13 cellular contexts compared by ENCODE assay signal in genomic region chr12:51533799-51534198, GRCh38. TPM values are rescaled to one million over a fixed set of nuclear protein-coding genes. Genes with fewer than 3 reads are reported as not detected.
DNase-seq lines count a peak whose midpoint lies in the region; ATAC-seq, FAIRE-seq and TF ChIP-seq lines count a peak whose summit lies in the region.
"Had no signal": no experiment of that assay in that cellular context is flagged by ENCODE, and none has a peak within 500 bp of the region (broad histone marks: within the 10 kb centered on the region; RNA-seq: fewer than 3 reads in every experiment).

No MANE protein-coding gene starts in this region.

- no peaks in the 10 kb centered on the region for H3K9me3 Mint-ChIP-seq in activated CD4-positive, alpha-beta memory T cell treated with anti-CD3 and anti-CD28 coated beads, Interleukin-2, amount 10 ng/mL, durations not matched to agents 7 days and 5 days
- no peaks in the 10 kb centered on the region for H3K9me3 Mint-ChIP-seq in activated naive CD8-positive, alpha-beta T cell treated with anti-CD3 and anti-CD28 coated beads for 36 hours
- H3K9me3 Mint-ChIP-seq: activated naive CD4-positive, alpha-beta T cell treated with anti-CD3 and anti-CD28 coated beads for 36 hours had no signal

- CTCF ChIA-PET in A549 (lab: Yijun Ruan, JAX): interaction anchor here (0.7 to 16.3 kb wide), 7 partner anchors 43 to 913 kb away, joined by 3 to 245 read pairs (median 6); partner anchors contain the start of gene SLC4A8
- CTCF ChIA-PET in activated CD4-positive, alpha-beta memory T cell treated with anti-CD3 and anti-CD28 coated beads, Interleukin-2, amount 10 ng/mL, durations not matched to agents 7 days and 5 days (lab: Charles Lee): interaction anchor here (3.0 to 8.5 kb wide), 2 partner anchors 11 to 109 kb away, joined by 19 to 192 read pairs; partner anchors contain the start of gene SLC4A8

- TF ChIP-seq CTCF in A549 (IDR thresholded peaks at IDR 0.05): peak; percentile 29; the same call in 2 of the 3 replicates
- peak; percentile 28 for TF ChIP-seq CTCF in fibroblast of pulmonary artery (IDR thresholded peaks at IDR 0.05; ENCODE audit: low read length, missing control alignments)

- H4K20me1 ChIP-seq in GM23248 (ENCODE audit: insufficient read depth): no peaks in the 10 kb centered on the region

- H3K9me3 ChIP-seq in A549 (no peaks in the 10 kb centered on the region), GM23248 (ENCODE audit: low read depth) (no peaks in the 10 kb centered on the region)

- no peaks in the 10 kb centered on the region for H3K27me3 ChIP-seq in GM23248 (replicated peaks; ENCODE audit: insufficient read depth)

- no peak overlapping the region for H2AFZ ChIP-seq in GM23248

- no peaks in the 10 kb centered on the region for H3K9me2 ChIP-seq in GM23248 (ENCODE audit: insufficient read depth)

- DNase-seq in A549 (ENCODE audit: low read depth in 1 of 2, low spot score in 1 of 2) (peak in 1 of 2 experiments; percentile 46), GM23248 (peak; percentile 43), OCI-M1 (lab: John Stamatoyannopoulos, UW) (peak; percentile 14), fibroblast of pulmonary artery (ENCODE audit: low read depth) (peak; percentile 42), NCI-H187 treated with DMSO at 0.1 percent for 48 hours (lab: John Stamatoyannopoulos, UW) (no peak)
- DNase-seq in activated CD4-positive, alpha-beta memory T cell treated with anti-CD3 and anti-CD28 coated beads, Interleukin-2, amount 10 ng/mL, durations not matched to agents 7 days and 5 days: no peak
- no peak for DNase-seq in activated effector memory CD4-positive, alpha-beta T cell treated with anti-CD3 and anti-CD28 coated beads, Interleukin-2, amount 50 U/mL, for 16 hours
- DNase-seq in activated naive CD8-positive, alpha-beta T cell treated with anti-CD3 and anti-CD28 coated beads for 36 hours: no peak
- DNase-seq: activated CD4-positive, alpha-beta T cell treated with anti-CD3 and anti-CD28 coated beads, Interleukin-2, amount 50 U/mL, for 1 hour; activated naive CD4-positive, alpha-beta T cell treated with anti-CD3 and anti-CD28 coated beads for 36 hours; occipital lobe; stimulated activated naive CD4-positive, alpha-beta T cell treated with Interleukin-2 at 50 U/mL for 16 hours had no signal

- peaks cover 6% of the 10 kb centered on the region for H3K4me1 Mint-ChIP-seq in activated CD4-positive, alpha-beta memory T cell treated with anti-CD3 and anti-CD28 coated beads, Interleukin-2, amount 10 ng/mL, durations not matched to agents 7 days and 5 days
- H3K4me1 Mint-ChIP-seq in activated naive CD8-positive, alpha-beta T cell treated with anti-CD3 and anti-CD28 coated beads for 36 hours: peaks cover 5% of the 10 kb centered on the region

- no peak overlapping the region for H3K9ac ChIP-seq in GM23248

- 4% methylated on average over 1 of the region's 1 CpG for WGBS in A549 (ENCODE audit: missing lambda C conversion rate)
- WGBS in GM23248 (ENCODE audit: low coverage in 1 of 2, low lambda C conversion rate in 2 of 2, missing lambda C conversion rate in 2 of 2), 2 experiments: 3% methylated on average over 1 of the region's 1 CpG

- ATAC-seq in A549: peak in 1 of 2 experiments; percentile 10; a peak in 1 of 6 replicates
- ATAC-seq: GM12878 had no signal

- H3K4me2 ChIP-seq in A549 (no peak overlapping the region), GM23248 (ENCODE audit: unreplicated experiment) (peak overlapping the region; percentile 48)

- peak; percentile 38 to 59; a peak in 4 of 5 replicates for TF ChIP-seq RAD21 in A549 (conservative IDR thresholded peaks at IDR 0.05 in 1 of 2, IDR thresholded peaks at IDR 0.05 in 1 of 2)

- in situ Hi-C loops in GM23248 (cut with MboI): no loop called here

- no peak for TF ChIP-seq EP300 in A549 (IDR thresholded peaks at IDR 0.05)

- no peak for TF ChIP-seq POLR2A in A549 (IDR thresholded peaks at IDR 0.05; ENCODE audit: low read length)

- H3K79me2 ChIP-seq in GM23248 (ENCODE audit: insufficient read depth): no peaks in the 10 kb centered on the region

- no peaks in the 10 kb centered on the region for H3K36me3 Mint-ChIP-seq in activated CD4-positive, alpha-beta memory T cell treated with anti-CD3 and anti-CD28 coated beads, Interleukin-2, amount 10 ng/mL, durations not matched to agents 7 days and 5 days (ENCODE audit: low read depth)
- H3K36me3 Mint-ChIP-seq in activated naive CD8-positive, alpha-beta T cell treated with anti-CD3 and anti-CD28 coated beads for 36 hours: no peaks in the 10 kb centered on the region

- no peak for FAIRE-seq in A549 (lab: Jason Lieb, UNC)
- FAIRE-seq: GM12878 had no signal

- POLR2A ChIA-PET in A549 (lab: Yijun Ruan, JAX): no interaction called here
- POLR2A ChIA-PET in activated CD4-positive, alpha-beta memory T cell treated with anti-CD3 and anti-CD28 coated beads, Interleukin-2, amount 10 ng/mL, durations not matched to agents 7 days and 5 days (lab: Charles Lee): no interaction called here

- H3K4me1 ChIP-seq in A549: peaks cover 19% of the 10 kb centered on the region; the same call in 2 of the 3 replicates
- H3K4me1 ChIP-seq in GM23248 (ENCODE audit: insufficient read depth): peaks cover 23% of the 10 kb centered on the region

- peaks cover 29% of the 10 kb centered on the region for H3K27me3 Mint-ChIP-seq in activated CD4-positive, alpha-beta memory T cell treated with anti-CD3 and anti-CD28 coated beads, Interleukin-2, amount 10 ng/mL, durations not matched to agents 7 days and 5 days
- peaks cover 14% of the 10 kb centered on the region for H3K27me3 Mint-ChIP-seq in activated naive CD8-positive, alpha-beta T cell treated with anti-CD3 and anti-CD28 coated beads for 36 hours

- H3K27ac ChIP-seq in A549: no peak overlapping the region
- H3K27ac ChIP-seq in GM23248: no peak overlapping the region

- H3K4me3 ChIP-seq in A549: no peak overlapping the region
- no peak overlapping the region for H3K4me3 ChIP-seq in GM23248
- no peak overlapping the region for H3K4me3 ChIP-seq in fibroblast of pulmonary artery (replicated peaks; ENCODE audit: low read depth, low read length)
- H3K4me3 ChIP-seq: GM12878 had no signal

- H3K36me3 ChIP-seq in GM23248 (ENCODE audit: low read depth): no peaks in the 10 kb centered on the region

- no peak overlapping the region for H3K27ac Mint-ChIP-seq in activated CD4-positive, alpha-beta memory T cell treated with anti-CD3 and anti-CD28 coated beads, Interleukin-2, amount 10 ng/mL, durations not matched to agents 7 days and 5 days
- H3K27ac Mint-ChIP-seq in activated naive CD8-positive, alpha-beta T cell treated with anti-CD3 and anti-CD28 coated beads for 36 hours: no peak overlapping the region
- H3K27ac Mint-ChIP-seq: activated naive CD4-positive, alpha-beta T cell treated with anti-CD3 and anti-CD28 coated beads for 36 hours had no signal

- peaks cover 11% of the 10 kb centered on the region; the same call in 1 of the 2 replicates for H3F3A ChIP-seq in GM23248 (ENCODE audit: insufficient read depth)

- no peak overlapping the region for H3K4me3 Mint-ChIP-seq in activated CD4-positive, alpha-beta memory T cell treated with anti-CD3 and anti-CD28 coated beads, Interleukin-2, amount 10 ng/mL, durations not matched to agents 7 days and 5 days
- no peak overlapping the region for H3K4me3 Mint-ChIP-seq in activated naive CD8-positive, alpha-beta T cell treated with anti-CD3 and anti-CD28 coated beads for 36 hours
- H3K4me3 Mint-ChIP-seq: activated naive CD4-positive, alpha-beta T cell treated with anti-CD3 and anti-CD28 coated beads for 36 hours had no signal

TF ChIP-seq in A549, 52 proteins besides CTCF, POLR2A, EP300 and RAD21:
- TF ChIP-seq SREBF2 (IDR thresholded peaks at IDR 0.05) (no peak), HES2 (IDR thresholded peaks at IDR 0.05) (no peak), MAZ (IDR thresholded peaks at IDR 0.05; ENCODE audit: borderline replicate concordance, low read depth, low read length) (no peak)

RNA-seq across cellular contexts. Expression of gene SCN8A, which starts 57.2 kb away (rescaled TPM):
- polyA plus RNA-seq in A549 (2011; rRNA removed) (4.8 and 6.2 TPM in 2 replicates), A549 (2017; fragmentation: RNase III; extraction: RNeasy Plus Mini Kit Qiagen cat#74134 plus additional on column Dnase treatment) (1.8 to 2.2 TPM (median 2.1 TPM) in 3 replicates), GM23248 (2016; fragmentation: Nextera tagmentation; extraction: Ambion mirVana) (4.4 and 6.7 TPM in 2 replicates)
- 1.9 and 2.3 TPM in 2 replicates for polyA plus RNA-seq in A549 (2012; cell fraction: cytosol; rRNA removed)
- polyA plus RNA-seq in A549 (2012; cell fraction: nucleus; rRNA removed): 3.5 and 5.6 TPM in 2 replicates
- 23.8 and 29.1 TPM in 2 replicates for polyA minus RNA-seq in A549 (2011; rRNA and poly(A)+ RNA removed)
- total RNA-seq in GM23248 (2014; rRNA removed; shearing (Covaris generic)): 12.9 and 13.8 TPM in 2 replicates
- under 1 TPM; 0.33 to 0.58 TPM for total RNA-seq in activated CD4-positive, alpha-beta memory T cell treated with anti-CD3 and anti-CD28 coated beads, Interleukin-2, amount 10 ng/mL, durations not matched to agents 7 days and 5 days
- total RNA-seq in activated naive CD8-positive, alpha-beta T cell treated with anti-CD3 and anti-CD28 coated beads for 36 hours: under 1 TPM; 0.86 to 0.93 TPM

Comparison
In these comparisons a context has a peak if more than half of its experiments do, and no peak if none do; other contexts are left out.
1. DNase-seq: peak in GM23248 (single experiment), OCI-M1 (single experiment) and fibroblast of pulmonary artery (single experiment); none in activated CD4-positive, alpha-beta memory T cell treated with anti-CD3 and anti-CD28 coated beads, Interleukin-2, amount 10 ng/mL, durations not matched to agents 7 days and 5 days (single experiment), activated effector memory CD4-positive, alpha-beta T cell treated with anti-CD3 and anti-CD28 coated beads, Interleukin-2, amount 50 U/mL, for 16 hours (single experiment), NCI-H187 treated with DMSO at 0.1 percent for 48 hours (single experiment) and activated naive CD8-positive, alpha-beta T cell treated with anti-CD3 and anti-CD28 coated beads for 36 hours (single experiment).